In the genomic region with DNA sequence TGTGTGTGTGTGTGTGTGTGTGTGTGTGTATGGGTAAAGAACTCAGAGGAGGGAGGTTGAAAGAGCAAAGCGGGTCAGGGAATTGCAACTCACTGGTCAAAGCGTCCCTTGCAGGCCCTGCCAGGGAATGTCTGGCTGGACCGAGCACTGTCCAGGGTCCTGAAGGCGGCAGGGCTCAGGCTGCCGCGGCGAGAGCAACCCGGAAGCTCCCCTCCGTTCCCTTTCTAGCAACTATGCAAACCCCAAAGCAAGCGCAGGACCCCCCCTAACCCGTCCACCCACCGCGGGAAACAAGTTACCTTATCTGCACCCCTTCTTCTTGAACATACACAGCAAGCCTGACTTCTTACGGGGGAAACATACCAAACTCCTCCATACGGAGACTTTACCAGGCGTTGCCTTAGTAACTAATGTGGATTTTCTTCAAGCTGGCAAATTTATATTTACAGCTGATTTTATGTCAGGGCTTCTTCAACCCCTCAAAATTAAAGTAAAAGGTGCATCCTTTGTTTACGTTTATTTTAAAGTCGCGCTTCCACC, we compare ENCODE assay signal across 1 cellular context.
TF ChIP-seq lines count a peak whose summit lies in the region.

No MANE protein-coding gene starts in this region.

TF ChIP-seq in WTC11, 78 proteins besides CTCF, POLR2A, EP300 and RAD21 (continued from another document):
- TF ChIP-seq ELF4 (CRISPR knock-in tag; IDR thresholded peaks at IDR 0.05; ENCODE audit: low read depth) = no peak
- TF ChIP-seq MXD4 (CRISPR knock-in tag; IDR thresholded peaks at IDR 0.05; ENCODE audit: borderline replicate concordance) = no peak
- TF ChIP-seq, protein P1, sequence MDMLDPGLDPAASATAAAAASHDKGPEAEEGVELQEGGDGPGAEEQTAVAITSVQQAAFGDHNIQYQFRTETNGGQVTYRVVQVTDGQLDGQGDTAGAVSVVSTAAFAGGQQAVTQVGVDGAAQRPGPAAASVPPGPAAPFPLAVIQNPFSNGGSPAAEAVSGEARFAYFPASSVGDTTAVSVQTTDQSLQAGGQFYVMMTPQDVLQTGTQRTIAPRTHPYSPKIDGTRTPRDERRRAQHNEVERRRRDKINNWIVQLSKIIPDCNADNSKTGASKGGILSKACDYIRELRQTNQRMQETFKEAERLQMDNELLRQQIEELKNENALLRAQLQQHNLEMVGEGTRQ (CRISPR knock-in tag; IDR thresholded peaks at IDR 0.05) = no peak; the same call in 1 of the 2 replicates
- no peak for TF ChIP-seq GRHL2 (CRISPR knock-in tag; IDR thresholded peaks at IDR 0.05; ENCODE audit: insufficient replicate concordance, severe bottlenecking)
- TF ChIP-seq, protein P2, sequence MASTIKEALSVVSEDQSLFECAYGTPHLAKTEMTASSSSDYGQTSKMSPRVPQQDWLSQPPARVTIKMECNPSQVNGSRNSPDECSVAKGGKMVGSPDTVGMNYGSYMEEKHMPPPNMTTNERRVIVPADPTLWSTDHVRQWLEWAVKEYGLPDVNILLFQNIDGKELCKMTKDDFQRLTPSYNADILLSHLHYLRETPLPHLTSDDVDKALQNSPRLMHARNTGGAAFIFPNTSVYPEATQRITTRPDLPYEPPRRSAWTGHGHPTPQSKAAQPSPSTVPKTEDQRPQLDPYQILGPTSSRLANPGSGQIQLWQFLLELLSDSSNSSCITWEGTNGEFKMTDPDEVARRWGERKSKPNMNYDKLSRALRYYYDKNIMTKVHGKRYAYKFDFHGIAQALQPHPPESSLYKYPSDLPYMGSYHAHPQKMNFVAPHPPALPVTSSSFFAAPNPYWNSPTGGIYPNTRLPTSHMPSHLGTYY (CRISPR knock-in tag; IDR thresholded peaks at IDR 0.05) = no peak
- peak; percentile 76; the same call in 1 of the 2 replicates for TF ChIP-seq CREB1 (CRISPR knock-in tag; IDR thresholded peaks at IDR 0.05)
- peak; percentile 89 for TF ChIP-seq NFE2L1 (CRISPR knock-in tag; IDR thresholded peaks at IDR 0.05)
- TF ChIP-seq, protein P3, sequence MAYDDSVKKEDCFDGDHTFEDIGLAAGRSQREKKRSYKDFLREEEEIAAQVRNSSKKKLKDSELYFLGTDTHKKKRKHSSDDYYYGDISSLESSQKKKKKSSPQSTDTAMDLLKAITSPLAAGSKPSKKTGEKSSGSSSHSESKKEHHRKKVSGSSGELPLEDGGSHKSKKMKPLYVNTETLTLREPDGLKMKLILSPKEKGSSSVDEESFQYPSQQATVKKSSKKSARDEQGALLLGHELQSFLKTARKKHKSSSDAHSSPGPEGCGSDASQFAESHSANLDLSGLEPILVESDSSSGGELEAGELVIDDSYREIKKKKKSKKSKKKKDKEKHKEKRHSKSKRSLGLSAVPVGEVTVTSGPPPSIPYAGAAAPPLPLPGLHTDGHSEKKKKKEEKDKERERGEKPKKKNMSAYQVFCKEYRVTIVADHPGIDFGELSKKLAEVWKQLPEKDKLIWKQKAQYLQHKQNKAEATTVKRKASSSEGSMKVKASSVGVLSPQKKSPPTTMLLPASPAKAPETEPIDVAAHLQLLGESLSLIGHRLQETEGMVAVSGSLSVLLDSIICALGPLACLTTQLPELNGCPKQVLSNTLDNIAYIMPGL (CRISPR knock-in tag; IDR thresholded peaks at IDR 0.05) = no peak
- no peak for TF ChIP-seq JAZF1 (CRISPR knock-in tag; IDR thresholded peaks at IDR 0.05)
- TF ChIP-seq TEAD4 (CRISPR knock-in tag; IDR thresholded peaks at IDR 0.05) = peak; percentile 87; the same call in 1 of the 2 replicates
- no peak for TF ChIP-seq ATF1 (CRISPR knock-in tag; IDR thresholded peaks at IDR 0.05)
- TF ChIP-seq, protein P4, sequence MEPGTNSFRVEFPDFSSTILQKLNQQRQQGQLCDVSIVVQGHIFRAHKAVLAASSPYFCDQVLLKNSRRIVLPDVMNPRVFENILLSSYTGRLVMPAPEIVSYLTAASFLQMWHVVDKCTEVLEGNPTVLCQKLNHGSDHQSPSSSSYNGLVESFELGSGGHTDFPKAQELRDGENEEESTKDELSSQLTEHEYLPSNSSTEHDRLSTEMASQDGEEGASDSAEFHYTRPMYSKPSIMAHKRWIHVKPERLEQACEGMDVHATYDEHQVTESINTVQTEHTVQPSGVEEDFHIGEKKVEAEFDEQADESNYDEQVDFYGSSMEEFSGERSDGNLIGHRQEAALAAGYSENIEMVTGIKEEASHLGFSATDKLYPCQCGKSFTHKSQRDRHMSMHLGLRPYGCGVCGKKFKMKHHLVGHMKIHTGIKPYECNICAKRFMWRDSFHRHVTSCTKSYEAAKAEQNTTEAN (CRISPR knock-in tag; IDR thresholded peaks at IDR 0.05) = peak; percentile 82; the same call in 1 of the 2 replicates
- TF ChIP-seq CBFB (CRISPR knock-in tag; IDR thresholded peaks at IDR 0.05; ENCODE audit: low read depth) = 0 out of 2 replicates have a peak, but pooled peaks have one; percentile 18
- TF ChIP-seq, protein P5, sequence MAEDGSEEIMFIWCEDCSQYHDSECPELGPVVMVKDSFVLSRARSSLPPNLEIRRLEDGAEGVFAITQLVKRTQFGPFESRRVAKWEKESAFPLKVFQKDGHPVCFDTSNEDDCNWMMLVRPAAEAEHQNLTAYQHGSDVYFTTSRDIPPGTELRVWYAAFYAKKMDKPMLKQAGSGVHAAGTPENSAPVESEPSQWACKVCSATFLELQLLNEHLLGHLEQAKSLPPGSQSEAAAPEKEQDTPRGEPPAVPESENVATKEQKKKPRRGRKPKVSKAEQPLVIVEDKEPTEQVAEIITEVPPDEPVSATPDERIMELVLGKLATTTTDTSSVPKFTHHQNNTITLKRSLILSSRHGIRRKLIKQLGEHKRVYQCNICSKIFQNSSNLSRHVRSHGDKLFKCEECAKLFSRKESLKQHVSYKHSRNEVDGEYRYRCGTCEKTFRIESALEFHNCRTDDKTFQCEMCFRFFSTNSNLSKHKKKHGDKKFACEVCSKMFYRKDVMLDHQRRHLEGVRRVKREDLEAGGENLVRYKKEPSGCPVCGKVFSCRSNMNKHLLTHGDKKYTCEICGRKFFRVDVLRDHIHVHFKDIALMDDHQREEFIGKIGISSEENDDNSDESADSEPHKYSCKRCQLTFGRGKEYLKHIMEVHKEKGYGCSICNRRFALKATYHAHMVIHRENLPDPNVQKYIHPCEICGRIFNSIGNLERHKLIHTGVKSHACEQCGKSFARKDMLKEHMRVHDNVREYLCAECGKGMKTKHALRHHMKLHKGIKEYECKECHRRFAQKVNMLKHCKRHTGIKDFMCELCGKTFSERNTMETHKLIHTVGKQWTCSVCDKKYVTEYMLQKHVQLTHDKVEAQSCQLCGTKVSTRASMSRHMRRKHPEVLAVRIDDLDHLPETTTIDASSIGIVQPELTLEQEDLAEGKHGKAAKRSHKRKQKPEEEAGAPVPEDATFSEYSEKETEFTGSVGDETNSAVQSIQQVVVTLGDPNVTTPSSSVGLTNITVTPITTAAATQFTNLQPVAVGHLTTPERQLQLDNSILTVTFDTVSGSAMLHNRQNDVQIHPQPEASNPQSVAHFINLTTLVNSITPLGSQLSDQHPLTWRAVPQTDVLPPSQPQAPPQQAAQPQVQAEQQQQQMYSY (CRISPR knock-in tag; IDR thresholded peaks at IDR 0.05) = 0 out of 2 replicates have a peak, but pooled peaks have one; percentile 26
TF ChIP-seq in WTC11: peak in this region for 37.
